In the genomic region with DNA sequence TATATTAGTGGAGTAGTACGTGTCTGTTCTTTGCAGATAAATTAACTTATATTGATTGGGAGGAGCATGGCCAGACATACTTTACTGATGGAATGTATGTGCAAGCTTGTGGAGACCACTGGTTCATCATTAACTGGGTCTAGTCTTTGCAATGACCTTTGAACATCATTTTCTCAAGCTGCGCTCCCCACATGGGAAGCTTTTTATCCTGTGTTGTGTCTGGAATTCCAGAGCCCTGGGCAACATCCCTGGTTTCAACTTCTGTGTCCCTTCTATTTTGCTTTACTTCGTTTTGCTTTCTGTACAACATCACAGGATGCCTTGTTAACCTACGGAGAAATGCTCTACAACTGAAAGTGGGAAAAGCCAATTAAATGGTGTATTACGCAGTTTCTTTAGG, we compare ENCODE assay signal across 1 cellular context.
TF ChIP-seq lines count a peak whose summit lies in the region.

No MANE protein-coding gene starts in this region.

TF ChIP-seq in HepG2, 621 proteins besides CTCF, POLR2A, EP300 and RAD21 (continued from another document and continues in another):
- TF ChIP-seq ZBTB43 (CRISPR knock-in tag; conservative IDR thresholded peaks at IDR 0.05): no peak
- TF ChIP-seq CHD2 (IDR thresholded peaks at IDR 0.05; ENCODE audit: low read depth, low read length): no peak
- no peak for TF ChIP-seq ZNF710 (CRISPR knock-in tag; IDR thresholded peaks at IDR 0.05; ENCODE audit: borderline replicate concordance)
- no peak for TF ChIP-seq MZF1 (CRISPR knock-in tag; IDR thresholded peaks at IDR 0.05; ENCODE audit: borderline replicate concordance)
- TF ChIP-seq SAP130 (CRISPR knock-in tag; IDR thresholded peaks at IDR 0.05; ENCODE audit: low read depth): peak; percentile 91
- no peak for TF ChIP-seq PRPF4 (IDR thresholded peaks at IDR 0.05; ENCODE audit: low read depth, low read length, poor library complexity, severe bottlenecking)
- no peak for TF ChIP-seq ZNF784 (CRISPR knock-in tag; IDR thresholded peaks at IDR 0.05; ENCODE audit: borderline replicate concordance)
- no peak for TF ChIP-seq ZNF367 (CRISPR knock-in tag; IDR thresholded peaks at IDR 0.05; ENCODE audit: borderline replicate concordance)
- TF ChIP-seq ZNF552 (CRISPR knock-in tag; IDR thresholded peaks at IDR 0.05; ENCODE audit: borderline replicate concordance): no peak
- TF ChIP-seq, protein P1, sequence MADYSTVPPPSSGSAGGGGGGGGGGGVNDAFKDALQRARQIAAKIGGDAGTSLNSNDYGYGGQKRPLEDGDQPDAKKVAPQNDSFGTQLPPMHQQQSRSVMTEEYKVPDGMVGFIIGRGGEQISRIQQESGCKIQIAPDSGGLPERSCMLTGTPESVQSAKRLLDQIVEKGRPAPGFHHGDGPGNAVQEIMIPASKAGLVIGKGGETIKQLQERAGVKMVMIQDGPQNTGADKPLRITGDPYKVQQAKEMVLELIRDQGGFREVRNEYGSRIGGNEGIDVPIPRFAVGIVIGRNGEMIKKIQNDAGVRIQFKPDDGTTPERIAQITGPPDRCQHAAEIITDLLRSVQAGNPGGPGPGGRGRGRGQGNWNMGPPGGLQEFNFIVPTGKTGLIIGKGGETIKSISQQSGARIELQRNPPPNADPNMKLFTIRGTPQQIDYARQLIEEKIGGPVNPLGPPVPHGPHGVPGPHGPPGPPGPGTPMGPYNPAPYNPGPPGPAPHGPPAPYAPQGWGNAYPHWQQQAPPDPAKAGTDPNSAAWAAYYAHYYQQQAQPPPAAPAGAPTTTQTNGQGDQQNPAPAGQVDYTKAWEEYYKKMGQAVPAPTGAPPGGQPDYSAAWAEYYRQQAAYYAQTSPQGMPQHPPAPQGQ (CRISPR knock-in tag; IDR thresholded peaks at IDR 0.05; ENCODE audit: borderline replicate concordance): no peak
- TF ChIP-seq TMF1 (CRISPR knock-in tag; IDR thresholded peaks at IDR 0.05; ENCODE audit: low read depth): no peak
- no peak for TF ChIP-seq ZNF547 (CRISPR knock-in tag; IDR thresholded peaks at IDR 0.05)
- no peak for TF ChIP-seq ZNF460 (CRISPR knock-in tag; IDR thresholded peaks at IDR 0.05; ENCODE audit: borderline replicate concordance)
- peak; percentile 90; the same call in 1 of the 2 replicates for TF ChIP-seq HMG20A (CRISPR knock-in tag; IDR thresholded peaks at IDR 0.05; ENCODE audit: borderline replicate concordance)
- TF ChIP-seq DNMT1 (CRISPR knock-in tag; IDR thresholded peaks at IDR 0.05): no peak
- no peak for TF ChIP-seq ZNF3 (CRISPR knock-in tag; IDR thresholded peaks at IDR 0.05)
- no peak for TF ChIP-seq ZNF234 (CRISPR knock-in tag; conservative IDR thresholded peaks at IDR 0.05)
- TF ChIP-seq, protein P2, sequence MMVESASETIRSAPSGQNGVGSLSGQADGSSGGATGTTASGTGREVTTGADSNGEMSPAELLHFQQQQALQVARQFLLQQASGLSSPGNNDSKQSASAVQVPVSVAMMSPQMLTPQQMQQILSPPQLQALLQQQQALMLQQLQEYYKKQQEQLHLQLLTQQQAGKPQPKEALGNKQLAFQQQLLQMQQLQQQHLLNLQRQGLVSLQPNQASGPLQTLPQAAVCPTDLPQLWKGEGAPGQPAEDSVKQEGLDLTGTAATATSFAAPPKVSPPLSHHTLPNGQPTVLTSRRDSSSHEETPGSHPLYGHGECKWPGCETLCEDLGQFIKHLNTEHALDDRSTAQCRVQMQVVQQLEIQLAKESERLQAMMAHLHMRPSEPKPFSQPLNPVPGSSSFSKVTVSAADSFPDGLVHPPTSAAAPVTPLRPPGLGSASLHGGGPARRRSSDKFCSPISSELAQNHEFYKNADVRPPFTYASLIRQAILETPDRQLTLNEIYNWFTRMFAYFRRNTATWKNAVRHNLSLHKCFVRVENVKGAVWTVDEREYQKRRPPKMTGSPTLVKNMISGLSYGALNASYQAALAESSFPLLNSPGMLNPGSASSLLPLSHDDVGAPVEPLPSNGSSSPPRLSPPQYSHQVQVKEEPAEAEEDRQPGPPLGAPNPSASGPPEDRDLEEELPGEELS (CRISPR knock-in tag; IDR thresholded peaks at IDR 0.05): peak; percentile 92
- no peak; the same call in 1 of the 2 replicates for TF ChIP-seq DPF2 (CRISPR knock-in tag; IDR thresholded peaks at IDR 0.05; ENCODE audit: borderline replicate concordance, low read depth)
- no peak for TF ChIP-seq CHCHD3 (CRISPR knock-in tag; IDR thresholded peaks at IDR 0.05)
- TF ChIP-seq ZNF451 (CRISPR knock-in tag; IDR thresholded peaks at IDR 0.05): no peak
- no peak for TF ChIP-seq ZXDC (CRISPR knock-in tag; IDR thresholded peaks at IDR 0.05)
- TF ChIP-seq ZNF747 (CRISPR knock-in tag; IDR thresholded peaks at IDR 0.05; ENCODE audit: borderline replicate concordance): no peak
- no peak for TF ChIP-seq ZNF589 (CRISPR knock-in tag; conservative IDR thresholded peaks at IDR 0.05)
- no peak for TF ChIP-seq AGO1 (IDR thresholded peaks at IDR 0.05; ENCODE audit: low read depth, low read length, poor library complexity, severe bottlenecking)
- TF ChIP-seq, protein P3, sequence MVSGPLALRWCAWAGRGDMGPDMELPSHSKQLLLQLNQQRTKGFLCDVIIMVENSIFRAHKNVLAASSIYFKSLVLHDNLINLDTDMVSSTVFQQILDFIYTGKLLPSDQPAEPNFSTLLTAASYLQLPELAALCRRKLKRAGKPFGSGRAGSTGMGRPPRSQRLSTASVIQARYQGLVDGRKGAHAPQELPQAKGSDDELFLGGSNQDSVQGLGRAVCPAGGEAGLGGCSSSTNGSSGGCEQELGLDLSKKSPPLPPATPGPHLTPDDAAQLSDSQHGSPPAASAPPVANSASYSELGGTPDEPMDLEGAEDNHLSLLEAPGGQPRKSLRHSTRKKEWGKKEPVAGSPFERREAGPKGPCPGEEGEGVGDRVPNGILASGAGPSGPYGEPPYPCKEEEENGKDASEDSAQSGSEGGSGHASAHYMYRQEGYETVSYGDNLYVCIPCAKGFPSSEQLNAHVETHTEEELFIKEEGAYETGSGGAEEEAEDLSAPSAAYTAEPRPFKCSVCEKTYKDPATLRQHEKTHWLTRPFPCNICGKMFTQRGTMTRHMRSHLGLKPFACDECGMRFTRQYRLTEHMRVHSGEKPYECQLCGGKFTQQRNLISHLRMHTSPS (CRISPR knock-in tag; IDR thresholded peaks at IDR 0.05; ENCODE audit: low read depth): no peak
- TF ChIP-seq REST (IDR thresholded peaks at IDR 0.05; ENCODE audit: borderline replicate concordance in 1 of 2, low read depth in 1 of 2, low read length in 2 of 2): 0 out of 4 replicates have a peak, but pooled peaks of 1 of the 2 experiments have one; percentile 23
- no peak for TF ChIP-seq STAT5B (CRISPR knock-in tag; IDR thresholded peaks at IDR 0.05)
- no peak for TF ChIP-seq ZNF564 (CRISPR knock-in tag; IDR thresholded peaks at IDR 0.05)
- TF ChIP-seq, protein P4, sequence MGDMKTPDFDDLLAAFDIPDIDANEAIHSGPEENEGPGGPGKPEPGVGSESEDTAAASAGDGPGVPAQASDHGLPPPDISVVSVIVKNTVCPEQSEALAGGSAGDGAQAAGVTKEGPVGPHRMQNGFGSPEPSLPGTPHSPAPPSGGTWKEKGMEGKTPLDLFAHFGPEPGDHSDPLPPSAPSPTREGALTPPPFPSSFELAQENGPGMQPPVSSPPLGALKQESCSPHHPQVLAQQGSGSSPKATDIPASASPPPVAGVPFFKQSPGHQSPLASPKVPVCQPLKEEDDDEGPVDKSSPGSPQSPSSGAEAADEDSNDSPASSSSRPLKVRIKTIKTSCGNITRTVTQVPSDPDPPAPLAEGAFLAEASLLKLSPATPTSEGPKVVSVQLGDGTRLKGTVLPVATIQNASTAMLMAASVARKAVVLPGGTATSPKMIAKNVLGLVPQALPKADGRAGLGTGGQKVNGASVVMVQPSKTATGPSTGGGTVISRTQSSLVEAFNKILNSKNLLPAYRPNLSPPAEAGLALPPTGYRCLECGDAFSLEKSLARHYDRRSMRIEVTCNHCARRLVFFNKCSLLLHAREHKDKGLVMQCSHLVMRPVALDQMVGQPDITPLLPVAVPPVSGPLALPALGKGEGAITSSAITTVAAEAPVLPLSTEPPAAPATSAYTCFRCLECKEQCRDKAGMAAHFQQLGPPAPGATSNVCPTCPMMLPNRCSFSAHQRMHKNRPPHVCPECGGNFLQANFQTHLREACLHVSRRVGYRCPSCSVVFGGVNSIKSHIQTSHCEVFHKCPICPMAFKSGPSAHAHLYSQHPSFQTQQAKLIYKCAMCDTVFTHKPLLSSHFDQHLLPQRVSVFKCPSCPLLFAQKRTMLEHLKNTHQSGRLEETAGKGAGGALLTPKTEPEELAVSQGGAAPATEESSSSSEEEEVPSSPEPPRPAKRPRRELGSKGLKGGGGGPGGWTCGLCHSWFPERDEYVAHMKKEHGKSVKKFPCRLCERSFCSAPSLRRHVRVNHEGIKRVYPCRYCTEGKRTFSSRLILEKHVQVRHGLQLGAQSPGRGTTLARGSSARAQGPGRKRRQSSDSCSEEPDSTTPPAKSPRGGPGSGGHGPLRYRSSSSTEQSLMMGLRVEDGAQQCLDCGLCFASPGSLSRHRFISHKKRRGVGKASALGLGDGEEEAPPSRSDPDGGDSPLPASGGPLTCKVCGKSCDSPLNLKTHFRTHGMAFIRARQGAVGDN (CRISPR knock-in tag; IDR thresholded peaks at IDR 0.05): no peak
- no peak for TF ChIP-seq ZNF670 (CRISPR knock-in tag; IDR thresholded peaks at IDR 0.05; ENCODE audit: borderline replicate concordance)
- peak; percentile 45; the same call in 1 of the 2 replicates for TF ChIP-seq TCF7 (IDR thresholded peaks at IDR 0.05; ENCODE audit: low read depth)
- TF ChIP-seq ZNF652 (CRISPR knock-in tag; IDR thresholded peaks at IDR 0.05; ENCODE audit: borderline replicate concordance, low read depth): no peak
- TF ChIP-seq SIN3B (IDR thresholded peaks at IDR 0.05; ENCODE audit: low read length): no peak
- TF ChIP-seq RFX5 (IDR thresholded peaks at IDR 0.05; ENCODE audit: low read depth, low read length): no peak
- TF ChIP-seq ZMYM4 (CRISPR knock-in tag; IDR thresholded peaks at IDR 0.05): peak; percentile 52; the same call in 1 of the 2 replicates
